In genomic region chr11:82864268-82864667, GRCh38 we compare ENCODE assay signal across 9 cellular contexts. TPM values are rescaled to one million over a fixed set of nuclear protein-coding genes. Genes with fewer than 3 reads are reported as not detected.
DNase-seq lines count a peak whose midpoint lies in the region; ATAC-seq and TF ChIP-seq lines count a peak whose summit lies in the region.
"Had no signal": no experiment of that assay in that cellular context is flagged by ENCODE, and none has a peak within 500 bp of the region (broad histone marks: within the 10 kb centered on the region; RNA-seq: fewer than 3 reads in every experiment).

No MANE protein-coding gene starts in this region.

- H3K4me3 ChIP-seq in Jurkat, Clone E6-1 (ENCODE audit: low read length) = no peak overlapping the region
- H3K4me3 ChIP-seq in upper lobe of left lung = no peak overlapping the region
- H3K4me3 ChIP-seq: BLaER1 had no signal

- H3K27ac ChIP-seq in upper lobe of left lung = no peak overlapping the region
- H3K27ac ChIP-seq: BLaER1 had no signal

- no peaks in the 10 kb centered on the region for H3K36me3 ChIP-seq in upper lobe of left lung
- H3K36me3 ChIP-seq: BLaER1 had no signal

- TF ChIP-seq POLR2A in upper lobe of left lung (IDR thresholded peaks at IDR 0.05) = no peak

- H3K4me1 ChIP-seq in upper lobe of left lung = peaks cover 13 to 18% (median 16%) of the 10 kb centered on the region in 4 donors
- H3K4me1 ChIP-seq: BLaER1 had no signal

- 21 to 27% methylated on average over 5 of the region's 5 CpGs for WGBS in upper lobe of left lung, 2 donors

- no peak for TF ChIP-seq EP300 in upper lobe of left lung (IDR thresholded peaks at IDR 0.05)

- DNase-seq in NCI-H2107 treated with DMSO at 0.1 percent for 48 hours (lab: John Stamatoyannopoulos, UW; ENCODE audit: unreplicated experiment) = peak; percentile 29
- no peak for DNase-seq in NCI-H2107 (lab: John Stamatoyannopoulos, UW)
- peak; percentile 8 for DNase-seq in Jurkat, Clone E6-1 (ENCODE audit: low read depth, low spot score)
- DNase-seq in RPMI8226 = peak; percentile 82
- peak; percentile 33 for DNase-seq in cerebellar cortex (ENCODE audit: low spot score)
- peak; percentile 55 for DNase-seq in left lobe of liver (ENCODE audit: low spot score)
- peak in 1 of 2 donors; percentile 85 for DNase-seq in upper lobe of left lung

- H3K9me3 ChIP-seq in upper lobe of left lung = no peaks in the 10 kb centered on the region
- H3K9me3 ChIP-seq: BLaER1 had no signal

- peak in 5 of 6 experiments; percentile 19 to 51 (median 41) for TF ChIP-seq CTCF in upper lobe of left lung (IDR thresholded peaks at IDR 0.05)

- ATAC-seq in left lobe of liver = peak; percentile 88
- ATAC-seq in upper lobe of left lung (ENCODE audit: low FRiP score in 2 of 2) = peak; percentile 84 to 88
- ATAC-seq in HG03354 (IDR thresholded peaks at IDR 0.05; ENCODE audit: poor library complexity, severe bottlenecking, unreplicated experiment) = no peak

- no peaks in the 10 kb centered on the region for H3K27me3 ChIP-seq in upper lobe of left lung
- H3K27me3 ChIP-seq: BLaER1 had no signal

RNA-seq across cellular contexts. Expression of gene PRCP, which starts 36.0 kb away (rescaled TPM):
- polyA plus RNA-seq in Jurkat, Clone E6-1 (2012; ENCODE audit: insufficient read depth, insufficient read length) = 24.0 TPM
- 41.4 TPM for total RNA-seq in left lobe of liver
- total RNA-seq in upper lobe of left lung = 10 to 100 TPM; 11.5 to 84.5 (median 39.1) TPM

RNA-seq across cellular contexts. Expression of gene DDIAS, which starts 37.3 kb away (rescaled TPM):
- 16.0 TPM for polyA plus RNA-seq in Jurkat, Clone E6-1 (2012; ENCODE audit: insufficient read depth, insufficient read length)
- total RNA-seq in left lobe of liver (0.75 TPM), upper lobe of left lung (1 to 10 TPM in 4 of 6 donors, not detected in 2; 1.3 to 5.6 (median 3.2) TPM)
